12 cellular contexts compared by ENCODE assay signal in genomic region chr1:27668121-27668807, GRCh38. TPM values are rescaled to one million over a fixed set of nuclear protein-coding genes. Genes with fewer than 3 reads are reported as not detected.
DNase-seq lines count a peak whose midpoint lies in the region; ATAC-seq and TF ChIP-seq lines count a peak whose summit lies in the region.
"Had no signal": no experiment of that assay in that cellular context is flagged by ENCODE, and none has a peak within 500 bp of the region (broad histone marks: within the 10 kb centered on the region; RNA-seq: fewer than 3 reads in every experiment).

No MANE protein-coding gene starts in this region.

- H3K4me1 ChIP-seq in ACC112 (ENCODE audit: control insufficient read depth, insufficient read depth, low read length, unreplicated experiment): peaks cover 59% of the 10 kb centered on the region
- peaks cover 8% of the 10 kb centered on the region for H3K4me1 ChIP-seq in HAP-1
- H3K4me1 ChIP-seq in Peyer's patch: peaks cover 0 to 24% (median 5%) of the 10 kb centered on the region in 4 donors

- no peak for ATAC-seq in natural killer cell treated with Interleukin-12 subunit alpha and Interleukin-12 subunit beta and Interleukin-15 and Interleukin-18, amount 100 ng/mL, for 72 hours

- peaks cover 38% of the 10 kb centered on the region for H3K4me1 Mint-ChIP-seq in T-helper 1 cell treated with Interleukin-12 subunit alpha and Interleukin-12 subunit beta and Interleukin-4 antibody, amounts not matched to agents 30 μg/mL and 1 μg/mL, for 36 hours (ENCODE audit: low read depth)
- H3K4me1 Mint-ChIP-seq in natural killer cell treated with Interleukin-12 subunit alpha and Interleukin-12 subunit beta and Interleukin-15 and Interleukin-18, amount 100 ng/mL, for 72 hours (ENCODE audit: low read depth in 2 of 2): peaks cover 26 to 30% of the 10 kb centered on the region in 2 donors

- DNase-seq in T-helper 1 cell (no peak), HAP-1 (ENCODE audit: low spot score in 2 of 2) (no peak), Peyer's patch (no peak), RKO (ENCODE audit: low spot score) (no peak)
- peak; percentile 45 for DNase-seq in activated CD8-positive, alpha-beta memory T cell treated with anti-CD3 and anti-CD28 coated beads, Interleukin-2, amount 50 U/mL, for 48 hours
- DNase-seq in natural killer cell treated with Interleukin-12 subunit alpha and Interleukin-12 subunit beta and Interleukin-15 and Interleukin-18, amount 100 ng/mL, for 72 hours (ENCODE audit: low spot score): no peak
- DNase-seq: NCI-H2029 had no signal

- H3K4me3 ChIP-seq in ACC112 (ENCODE audit: low read depth, low read length) (peak overlapping the region; percentile 98), HAP-1 (no peak overlapping the region), Peyer's patch (no peak overlapping the region)
- H3K4me3 ChIP-seq: GM23338 had no signal

- H2AFZ ChIP-seq in ACC112 (ENCODE audit: low read length, unreplicated experiment): no peak overlapping the region
- H2AFZ ChIP-seq: GM23338 had no signal

- H3K27ac ChIP-seq in ACC112 (ENCODE audit: low read depth, low read length) (peak overlapping the region; percentile 32; the same call in 1 of the 2 replicates), Peyer's patch (no peak overlapping the region)
- H3K27ac ChIP-seq: 22Rv1 had no signal

- H3K36me3 ChIP-seq in ACC112 (ENCODE audit: insufficient read depth, low read length) (peaks cover 48% of the 10 kb centered on the region), HAP-1 (replicated peaks) (no peaks in the 10 kb centered on the region), Peyer's patch (no peaks in the 10 kb centered on the region)

- no peaks in the 10 kb centered on the region for H3K9me3 ChIP-seq in HAP-1
- no peaks in the 10 kb centered on the region for H3K9me3 ChIP-seq in Peyer's patch

- H3K27me3 Mint-ChIP-seq in T-helper 1 cell treated with Interleukin-12 subunit alpha and Interleukin-12 subunit beta and Interleukin-4 antibody, amounts not matched to agents 30 μg/mL and 1 μg/mL, for 36 hours (ENCODE audit: low read depth): no peaks in the 10 kb centered on the region
- H3K27me3 Mint-ChIP-seq in natural killer cell treated with Interleukin-12 subunit alpha and Interleukin-12 subunit beta and Interleukin-15 and Interleukin-18, amount 100 ng/mL, for 72 hours: no peaks in the 10 kb centered on the region
- H3K27me3 Mint-ChIP-seq: CD8-positive, alpha-beta memory T cell had no signal

- no peak overlapping the region for H3K27ac Mint-ChIP-seq in T-helper 1 cell treated with Interleukin-12 subunit alpha and Interleukin-12 subunit beta and Interleukin-4 antibody, amounts not matched to agents 30 μg/mL and 1 μg/mL, for 36 hours
- H3K27ac Mint-ChIP-seq in natural killer cell treated with Interleukin-12 subunit alpha and Interleukin-12 subunit beta and Interleukin-15 and Interleukin-18, amount 100 ng/mL, for 72 hours: no peak overlapping the region
- H3K27ac Mint-ChIP-seq: GM23338 had no signal

- H3K36me3 Mint-ChIP-seq in T-helper 1 cell treated with Interleukin-12 subunit alpha and Interleukin-12 subunit beta and Interleukin-4 antibody, amounts not matched to agents 30 μg/mL and 1 μg/mL, for 36 hours (ENCODE audit: low read depth): peaks cover 26% of the 10 kb centered on the region
- no peaks in the 10 kb centered on the region for H3K36me3 Mint-ChIP-seq in natural killer cell treated with Interleukin-12 subunit alpha and Interleukin-12 subunit beta and Interleukin-15 and Interleukin-18, amount 100 ng/mL, for 72 hours

- H3K4me3 Mint-ChIP-seq in T-helper 1 cell treated with Interleukin-12 subunit alpha and Interleukin-12 subunit beta and Interleukin-4 antibody, amounts not matched to agents 30 μg/mL and 1 μg/mL, for 36 hours: peak overlapping the region; percentile 28
- H3K4me3 Mint-ChIP-seq in natural killer cell treated with Interleukin-12 subunit alpha and Interleukin-12 subunit beta and Interleukin-15 and Interleukin-18, amount 100 ng/mL, for 72 hours: peak overlapping the region; percentile 55

- peaks cover 51% of the 10 kb centered on the region for H3K79me2 ChIP-seq in ACC112 (ENCODE audit: control insufficient read depth, insufficient read depth, low read length, unreplicated experiment)

- no peak for TF ChIP-seq POLR2A in Peyer's patch (IDR thresholded peaks at IDR 0.05)

- no peak for TF ChIP-seq CTCF in Peyer's patch (IDR thresholded peaks at IDR 0.05)

- no peaks in the 10 kb centered on the region for H3K27me3 ChIP-seq in ACC112 (ENCODE audit: insufficient read depth, low read length)
- H3K27me3 ChIP-seq in HAP-1 (ENCODE audit: low read depth): no peaks in the 10 kb centered on the region
- H3K27me3 ChIP-seq in Peyer's patch: no peaks in the 10 kb centered on the region

- no peaks in the 10 kb centered on the region for H3K9me3 Mint-ChIP-seq in T-helper 1 cell treated with Interleukin-12 subunit alpha and Interleukin-12 subunit beta and Interleukin-4 antibody, amounts not matched to agents 30 μg/mL and 1 μg/mL, for 36 hours
- no peaks in the 10 kb centered on the region for H3K9me3 Mint-ChIP-seq in natural killer cell treated with Interleukin-12 subunit alpha and Interleukin-12 subunit beta and Interleukin-15 and Interleukin-18, amount 100 ng/mL, for 72 hours
- H3K9me3 Mint-ChIP-seq: CD8-positive, alpha-beta memory T cell; GM23338 had no signal

- in situ Hi-C loops in HAP-1 (cut with MboI; ENCODE audit: low sequenced_read_pairs): no loop called here

RNA-seq across cellular contexts. Expression of gene IFI6, which starts 3.7 kb away (rescaled TPM):
- total RNA-seq in natural killer cell treated with Interleukin-12 subunit alpha and Interleukin-12 subunit beta and Interleukin-15 and Interleukin-18, amount 100 ng/mL, for 72 hours: 10 to 100 TPM; 42.8 to 45.4 TPM
- total RNA-seq in Peyer's patch: 10 to 100 TPM; 17.8 to 28.5 (median 20.7) TPM

RNA-seq across cellular contexts. Expression of gene FGR, which starts 33.3 kb away (rescaled TPM):
- total RNA-seq in natural killer cell treated with Interleukin-12 subunit alpha and Interleukin-12 subunit beta and Interleukin-15 and Interleukin-18, amount 100 ng/mL, for 72 hours: 10 to 100 TPM; 14.2 to 60.0 TPM
- 10 to 100 TPM in 1 of 4 donors, 1 to 10 TPM in 3; 1.1 to 38.8 (median 4.7) TPM for total RNA-seq in Peyer's patch

RNA-seq across cellular contexts. Expression of gene FAM76A, which starts 57.5 kb away (rescaled TPM):
- total RNA-seq in natural killer cell treated with Interleukin-12 subunit alpha and Interleukin-12 subunit beta and Interleukin-15 and Interleukin-18, amount 100 ng/mL, for 72 hours: 10 to 100 TPM in 1 of 2 donors, 1 to 10 TPM in 1; 9.4 to 11.4 TPM
- total RNA-seq in Peyer's patch: 10 to 100 TPM in 2 of 4 donors, 1 to 10 TPM in 2; 9.3 to 62.7 (median 12.8) TPM
